14 cellular contexts compared by ENCODE assay signal in genomic region chr2:127145255-127145899, GRCh38. TPM values are rescaled to one million over a fixed set of nuclear protein-coding genes. Genes with fewer than 3 reads are reported as not detected.
DNase-seq lines count a peak whose midpoint lies in the region; ATAC-seq and TF ChIP-seq lines count a peak whose summit lies in the region.
"Had no signal": no experiment of that assay in that cellular context is flagged by ENCODE, and none has a peak within 500 bp of the region (broad histone marks: within the 10 kb centered on the region; RNA-seq: fewer than 3 reads in every experiment).

No MANE protein-coding gene starts in this region.

- H3K4me3 ChIP-seq in mammary epithelial cell (replicated peaks in 1 of 3; ENCODE audit: insufficient read depth in 1 of 3, low read depth in 2 of 3, low read length in 3 of 3) (no peak overlapping the region), uterus (no peak overlapping the region)
- H3K4me3 ChIP-seq: neural progenitor cell had no signal

- peak; percentile 42 for DNase-seq in activated effector memory CD4-positive, alpha-beta T cell treated with anti-CD3 and anti-CD28 coated beads, Interleukin-2, amount 50 U/mL, for 16 hours
- no peak for DNase-seq in activated effector memory CD4-positive, alpha-beta T cell treated with Interleukin-2 at 50 U/mL for 16 hours
- peak; percentile 19 for DNase-seq in mammary epithelial cell
- peak; percentile 39 for DNase-seq in kidney tubule cell (ENCODE audit: low spot score)
- DNase-seq in uterus: no peak
- no peak for DNase-seq in cerebellum (ENCODE audit: low spot score)
- DNase-seq: activated CD4-positive, alpha-beta T cell treated with anti-CD3 and anti-CD28 coated beads for 48 hours; activated naive CD4-positive, alpha-beta T cell treated with anti-CD3 and anti-CD28 coated beads, Interleukin-2, amount 50 U/mL, for 16 hours; DMS 273 treated with DMSO at 0.1 percent for 48 hours; NCI-H1417; NCI-H524 treated with DMSO at 0.1 percent for 48 hours had no signal

- H2AFZ ChIP-seq in mammary epithelial cell (ENCODE audit: low read depth, low read length): peak overlapping the region; percentile 33
- H2AFZ ChIP-seq: neural progenitor cell had no signal

- dilution Hi-C loops in mammary epithelial cell (cut with HindIII; ENCODE audit: low sequenced_read_pairs): no loop called here

- BruUV-seq in mammary epithelial cell (replicated peaks; lab: Mats Ljungman, UMichigan): no TSS peak

- intact Hi-C loops in mammary epithelial cell (cut with micrococcal nuclease): no loop called here
- intact Hi-C loops in uterus (cut with DNase I; ENCODE audit: low total_unique reads): no loop called here

- no peaks in the 10 kb centered on the region for H3K36me3 ChIP-seq in mammary epithelial cell (ENCODE audit: insufficient read depth, low read length)
- H3K36me3 ChIP-seq in uterus: no peaks in the 10 kb centered on the region
- H3K36me3 ChIP-seq: neural progenitor cell had no signal

- ATAC-seq in HG02840 (IDR thresholded peaks at IDR 0.05; ENCODE audit: low FRiP score, unreplicated experiment) (no peak), GM21423 (IDR thresholded peaks at IDR 0.05; ENCODE audit: unreplicated experiment) (no peak)

- H3K4me2 ChIP-seq in mammary epithelial cell (ENCODE audit: insufficient read depth, low read depth, low read length): no peak overlapping the region
- H3K4me2 ChIP-seq: neural progenitor cell had no signal

- CTCF ChIA-PET in mammary epithelial cell (lab: Charles Lee; ENCODE audit: low non-redundant PET): no interaction called here

- H3K9ac ChIP-seq in mammary epithelial cell (ENCODE audit: insufficient read depth, low read length): no peak overlapping the region
- H3K9ac ChIP-seq: neural progenitor cell had no signal

- no peaks in the 10 kb centered on the region for H4K20me1 ChIP-seq in mammary epithelial cell (ENCODE audit: insufficient read depth, low read length)

- H3K9me3 ChIP-seq in mammary epithelial cell (replicated peaks; ENCODE audit: insufficient read depth, low read length) (no peaks in the 10 kb centered on the region), uterus (no peaks in the 10 kb centered on the region)

- no peak for TF ChIP-seq CTCF in mammary epithelial cell (conservative IDR thresholded peaks at IDR 0.05 in 1 of 2, IDR thresholded peaks at IDR 0.05 in 1 of 2; ENCODE audit: extremely low read depth in 1 of 2, insufficient read depth in 1 of 2, low read depth in 1 of 2, low read length in 2 of 2)
- no peak for TF ChIP-seq CTCF in uterus (IDR thresholded peaks at IDR 0.05)

- in situ Hi-C loops in mammary epithelial cell (cut with MboI; ENCODE audit: low sequenced_read_pairs in 2 of 2): no loop called here

- no peaks in the 10 kb centered on the region for H3K79me2 ChIP-seq in mammary epithelial cell (ENCODE audit: insufficient read depth, low read length)

- TF ChIP-seq POLR2A in uterus (IDR thresholded peaks at IDR 0.05): no peak

- WGBS in mammary epithelial cell (ENCODE audit: low coverage, missing lambda C conversion rate): 86% methylated on average over 1 of the region's 1 CpG

- peaks cover 3% of the 10 kb centered on the region for H3K4me1 ChIP-seq in mammary epithelial cell (ENCODE audit: insufficient read depth, low read length)
- H3K4me1 ChIP-seq in uterus: peaks cover 0 to 3% of the 10 kb centered on the region in 2 donors

- no peaks in the 10 kb centered on the region for H3K27me3 ChIP-seq in mammary epithelial cell (ENCODE audit: insufficient read depth, low read length)
- no peaks in the 10 kb centered on the region for H3K27me3 ChIP-seq in uterus
- H3K27me3 ChIP-seq: neural progenitor cell had no signal

- no peak overlapping the region for H3K27ac ChIP-seq in mammary epithelial cell (ENCODE audit: insufficient read depth, low read depth, low read length)
- peak overlapping the region; percentile 15 to 60 for H3K27ac ChIP-seq in uterus
- H3K27ac ChIP-seq: neural progenitor cell had no signal

RNA-seq across cellular contexts. Expression of gene BIN1, which starts 38.4 kb away (rescaled TPM):
- 1 to 10 TPM; 5.1 to 7.3 TPM for total RNA-seq in mammary epithelial cell
- 0.88 TPM for polyA plus RNA-seq in mammary epithelial cell
- not detected for polyA minus RNA-seq in mammary epithelial cell
- 100 to 1,000 TPM in 1 of 4 donors, 10 to 100 TPM in 3; 41.5 to 112 (median 57.8) TPM for total RNA-seq in uterus
- total RNA-seq in cerebellum: 43.7 TPM

Comparison
In these comparisons a context has a peak if more than half of its experiments do, and no peak if none do; other contexts are left out.
1. DNase-seq: peak in activated effector memory CD4-positive, alpha-beta T cell treated with anti-CD3 and anti-CD28 coated beads, Interleukin-2, amount 50 U/mL, for 16 hours (single experiment), mammary epithelial cell (single experiment) and kidney tubule cell (single experiment); none in activated effector memory CD4-positive, alpha-beta T cell treated with Interleukin-2 at 50 U/mL for 16 hours (single experiment), uterus (0 of 2) and cerebellum (single experiment).